In the genomic region with DNA sequence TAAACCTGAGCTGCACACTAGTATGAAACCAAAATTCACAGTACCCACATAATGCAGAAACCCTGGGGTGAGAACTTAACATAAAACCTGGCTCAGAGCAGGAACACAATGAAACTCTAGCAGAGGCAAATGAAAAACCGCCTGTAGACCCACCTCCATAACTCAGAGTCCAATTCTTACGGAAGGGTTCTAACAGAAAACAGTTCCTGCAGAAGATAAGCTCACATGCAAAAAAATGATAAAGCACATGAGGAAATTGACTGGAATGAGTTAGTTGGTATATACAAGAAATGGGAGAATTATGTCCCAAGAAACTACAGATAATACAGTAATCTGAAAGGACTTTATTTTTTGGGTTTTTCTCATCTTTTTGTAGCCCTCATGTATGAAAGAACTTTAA, we compare ENCODE assay signal across 36 cellular contexts. TPM values are rescaled to one million over a fixed set of nuclear protein-coding genes. Genes with fewer than 3 reads are reported as not detected.
"Had no signal": no experiment of that assay in that cellular context is flagged by ENCODE, and none has a peak within 500 bp of the region (broad histone marks: within the 10 kb centered on the region; RNA-seq: fewer than 3 reads in every experiment).

No MANE protein-coding gene starts in this region.

- H3K4me1 ChIP-seq: adrenal gland, ascending aorta, breast epithelium, colonic mucosa, esophagus muscularis mucosa, foreskin keratinocyte, gastrocnemius medialis, heart left ventricle had no signal

- H3K36me3 Mint-ChIP-seq: activated naive CD4-positive, alpha-beta T cell treated with anti-CD3 and anti-CD28 coated beads, Interleukin-2, amount 50 U/mL, for 24 hours; activated naive CD8-positive, alpha-beta T cell treated with anti-CD3 and anti-CD28 coated beads for 36 hours; brain had no signal

- H3K27me3 ChIP-seq: ascending aorta, cardiac muscle cell, colonic mucosa, foreskin keratinocyte, gastrocnemius medialis had no signal

- FAIRE-seq: endometrium had no signal

- H3K27me3 Mint-ChIP-seq: activated CD4-positive, alpha-beta memory T cell treated with anti-CD3 and anti-CD28 coated beads, Interleukin-2, amount 10 ng/mL, durations not matched to agents 7 days and 5 days; activated CD4-positive, alpha-beta T cell treated with anti-CD3 and anti-CD28 coated beads for 36 hours; activated naive CD4-positive, alpha-beta T cell treated with anti-CD3 and anti-CD28 coated beads, Interleukin-2, amount 50 U/mL, for 24 hours; activated naive CD8-positive, alpha-beta T cell treated with anti-CD3 and anti-CD28 coated beads for 36 hours; activated naive CD8-positive, alpha-beta T cell treated with anti-CD3 and anti-CD28 coated beads, Interleukin-2, amount 50 U/mL, for 24 hours; brain; T-helper 17 cell had no signal

- H3K9me3 ChIP-seq: adrenal gland, ascending aorta, breast epithelium, colonic mucosa, esophagus muscularis mucosa, gastrocnemius medialis, heart left ventricle had no signal

- H3K27ac ChIP-seq: adrenal gland, ascending aorta, breast epithelium, cardiac muscle cell, colonic mucosa, esophagus muscularis mucosa, foreskin keratinocyte, gastrocnemius medialis, heart left ventricle had no signal

- ATAC-seq: activated CD4-positive, alpha-beta T cell treated with anti-CD3 and anti-CD28 coated beads for 36 hours; activated naive CD8-positive, alpha-beta T cell treated with anti-CD3 and anti-CD28 coated beads, Interleukin-2, amount 50 U/mL, for 24 hours; activated T-cell treated with anti-CD3 and anti-CD28 coated beads, Interleukin-2, amount 50 U/mL, for 4 hours; foreskin keratinocyte; gastrocnemius medialis; heart left ventricle; T-helper 17 cell had no signal

- DNase-seq: activated CD4-positive, alpha-beta memory T cell treated with anti-CD3 and anti-CD28 coated beads, Interleukin-2, amount 10 ng/mL, durations not matched to agents 7 days and 5 days; activated CD4-positive, alpha-beta T cell treated with anti-CD3 and anti-CD28 coated beads for 36 hours; activated CD4-positive, alpha-beta T cell treated with anti-CD3 and anti-CD28 coated beads, Interleukin-2, amount 10 ng/mL, durations not matched to agents 24 days and 14 days; activated CD4-positive, CD25-positive, alpha-beta regulatory T cell; activated CD4-positive, CD25-positive, alpha-beta regulatory T cell treated with anti-CD3 and anti-CD28 coated beads, Interleukin-2, amount 50 U/mL, for 72 hours; activated effector memory CD4-positive, alpha-beta T cell treated with anti-CD3 and anti-CD28 coated beads, Interleukin-2, amount 50 U/mL, for 16 hours; activated naive CD4-positive, alpha-beta T cell treated with anti-CD3 and anti-CD28 coated beads for 36 hours; activated naive CD8-positive, alpha-beta T cell treated with anti-CD3 and anti-CD28 coated beads for 36 hours; activated naive CD8-positive, alpha-beta T cell treated with anti-CD3 and anti-CD28 coated beads, Interleukin-2, amount 50 U/mL, for 24 hours; activated T-cell treated with anti-CD3 and anti-CD28 coated beads, Interleukin-2, amount 50 U/mL, for 4 hours; adrenal gland; amygdala; central memory CD4-positive, alpha-beta T cell; cerebellar nuclear complex; colonic mucosa; effector CD8-positive, alpha-beta T cell; foreskin keratinocyte; gastrocnemius medialis; glutamatergic neuron; heart left ventricle; hypothalamus; T-helper 1 cell; T-helper 17 cell; T1000 had no signal

- H3K4me1 Mint-ChIP-seq: activated CD4-positive, alpha-beta T cell treated with anti-CD3 and anti-CD28 coated beads for 36 hours; activated CD4-positive, alpha-beta T cell treated with anti-CD3 and anti-CD28 coated beads, Interleukin-2, amount 10 ng/mL, durations not matched to agents 24 days and 14 days; activated naive CD4-positive, alpha-beta T cell treated with anti-CD3 and anti-CD28 coated beads, Interleukin-2, amount 50 U/mL, for 24 hours; activated naive CD8-positive, alpha-beta T cell treated with anti-CD3 and anti-CD28 coated beads for 36 hours; activated naive CD8-positive, alpha-beta T cell treated with anti-CD3 and anti-CD28 coated beads, Interleukin-2, amount 50 U/mL, for 24 hours; brain; T-helper 17 cell had no signal

- H3K4me3 ChIP-seq: adrenal gland, ascending aorta, breast epithelium, cardiac muscle cell, colonic mucosa, esophagus muscularis mucosa, gastrocnemius medialis, heart left ventricle had no signal

- H3K9me3 Mint-ChIP-seq: activated CD4-positive, alpha-beta memory T cell treated with anti-CD3 and anti-CD28 coated beads, Interleukin-2, amount 10 ng/mL, durations not matched to agents 7 days and 5 days; activated CD4-positive, alpha-beta T cell treated with anti-CD3 and anti-CD28 coated beads, Interleukin-2, amount 10 ng/mL, durations not matched to agents 24 days and 14 days; activated naive CD4-positive, alpha-beta T cell treated with anti-CD3 and anti-CD28 coated beads for 36 hours; activated naive CD4-positive, alpha-beta T cell treated with anti-CD3 and anti-CD28 coated beads, Interleukin-2, amount 50 U/mL, for 24 hours; activated naive CD8-positive, alpha-beta T cell treated with anti-CD3 and anti-CD28 coated beads for 36 hours; activated naive CD8-positive, alpha-beta T cell treated with anti-CD3 and anti-CD28 coated beads, Interleukin-2, amount 50 U/mL, for 24 hours; activated T-cell treated with anti-CD3 and anti-CD28 coated beads, Interleukin-2, amount 50 U/mL, for 4 hours; activated T-helper 1 cell treated with anti-CD3 and anti-CD28 coated beads, Interleukin-12 subunit alpha, Interleukin-12 subunit beta, Interleukin-2, Interleukin-4 antibody, amounts not matched to agents 30 ng/mL and 10 ng/mL and 1 ng/mL, durations not matched to agents 14 hours and 24 hours and 36 hours; activated T-helper 2 cell treated with anti-CD3 and anti-CD28 coated beads, Interferon-gamma antibody, Interleukin-2, Interleukin-4, amounts not matched to agents 10 μg/mL and 5 μg/mL and 100 μg/mL, durations not matched to agents 14 hours and 24 hours and 36 hours; brain; T-helper 2 cell treated with Interferon-gamma antibody and Interleukin-4, amounts not matched to agents 5 μg/mL and 100 μg/mL, for 36 hours had no signal

- H3K4me3 Mint-ChIP-seq: activated CD4-positive, alpha-beta memory T cell treated with anti-CD3 and anti-CD28 coated beads, Interleukin-2, amount 10 ng/mL, durations not matched to agents 7 days and 5 days; activated CD4-positive, alpha-beta T cell treated with anti-CD3 and anti-CD28 coated beads for 36 hours; activated CD4-positive, alpha-beta T cell treated with anti-CD3 and anti-CD28 coated beads, Interleukin-2, amount 10 ng/mL, durations not matched to agents 24 days and 14 days; activated naive CD4-positive, alpha-beta T cell treated with anti-CD3 and anti-CD28 coated beads for 36 hours; activated naive CD4-positive, alpha-beta T cell treated with anti-CD3 and anti-CD28 coated beads, Interleukin-2, amount 50 U/mL, for 24 hours; activated naive CD8-positive, alpha-beta T cell treated with anti-CD3 and anti-CD28 coated beads for 36 hours; activated naive CD8-positive, alpha-beta T cell treated with anti-CD3 and anti-CD28 coated beads, Interleukin-2, amount 50 U/mL, for 24 hours; activated T-cell treated with anti-CD3 and anti-CD28 coated beads, Interleukin-2, amount 50 U/mL, for 4 hours; activated T-helper 1 cell treated with anti-CD3 and anti-CD28 coated beads, Interleukin-12 subunit alpha, Interleukin-12 subunit beta, Interleukin-2, Interleukin-4 antibody, amounts not matched to agents 30 ng/mL and 10 ng/mL and 1 ng/mL, durations not matched to agents 14 hours and 24 hours and 36 hours; brain; T-helper 17 cell; T-helper 2 cell treated with Interferon-gamma antibody and Interleukin-4, amounts not matched to agents 5 μg/mL and 100 μg/mL, for 36 hours had no signal

- H3K36me3 ChIP-seq: adrenal gland, ascending aorta, breast epithelium, cardiac muscle cell, colonic mucosa, esophagus muscularis mucosa, gastrocnemius medialis, heart left ventricle had no signal

- H3K27ac Mint-ChIP-seq: activated CD4-positive, alpha-beta memory T cell treated with anti-CD3 and anti-CD28 coated beads, Interleukin-2, amount 10 ng/mL, durations not matched to agents 7 days and 5 days; activated CD4-positive, alpha-beta T cell treated with anti-CD3 and anti-CD28 coated beads for 36 hours; activated CD4-positive, alpha-beta T cell treated with anti-CD3 and anti-CD28 coated beads, Interleukin-2, amount 10 ng/mL, durations not matched to agents 24 days and 14 days; activated naive CD4-positive, alpha-beta T cell treated with anti-CD3 and anti-CD28 coated beads for 36 hours; activated naive CD4-positive, alpha-beta T cell treated with anti-CD3 and anti-CD28 coated beads, Interleukin-2, amount 50 U/mL, for 24 hours; activated naive CD8-positive, alpha-beta T cell treated with anti-CD3 and anti-CD28 coated beads for 36 hours; activated naive CD8-positive, alpha-beta T cell treated with anti-CD3 and anti-CD28 coated beads, Interleukin-2, amount 50 U/mL, for 24 hours; activated T-helper 1 cell treated with anti-CD3 and anti-CD28 coated beads, Interleukin-12 subunit alpha, Interleukin-12 subunit beta, Interleukin-2, Interleukin-4 antibody, amounts not matched to agents 30 ng/mL and 10 ng/mL and 1 ng/mL, durations not matched to agents 14 hours and 24 hours and 36 hours; activated T-helper 2 cell treated with anti-CD3 and anti-CD28 coated beads, Interferon-gamma antibody, Interleukin-2, Interleukin-4, amounts not matched to agents 10 μg/mL and 5 μg/mL and 100 μg/mL, durations not matched to agents 14 hours and 24 hours and 36 hours; brain; T-helper 17 cell; T-helper 2 cell treated with Interferon-gamma antibody and Interleukin-4, amounts not matched to agents 5 μg/mL and 100 μg/mL, for 36 hours had no signal

RNA-seq across cellular contexts. Expression of a gene that starts 14.7 kb away (rescaled TPM):
- total RNA-seq: activated CD4-positive, alpha-beta memory T cell treated with anti-CD3 and anti-CD28 coated beads, Interleukin-2, amount 10 ng/mL, durations not matched to agents 7 days and 5 days; activated CD4-positive, alpha-beta T cell treated with anti-CD3 and anti-CD28 coated beads, Interleukin-2, amount 10 ng/mL, durations not matched to agents 24 days and 14 days; activated naive CD4-positive, alpha-beta T cell treated with anti-CD3 and anti-CD28 coated beads for 36 hours; activated naive CD8-positive, alpha-beta T cell treated with anti-CD3 and anti-CD28 coated beads for 36 hours; activated T-cell treated with anti-CD3 and anti-CD28 coated beads, Interleukin-2, amount 50 U/mL, for 4 hours; activated T-helper 1 cell treated with anti-CD3 and anti-CD28 coated beads, Interleukin-12 subunit alpha, Interleukin-12 subunit beta, Interleukin-2, Interleukin-4 antibody, amounts not matched to agents 30 ng/mL and 10 ng/mL and 1 ng/mL, durations not matched to agents 14 hours and 24 hours and 36 hours; activated T-helper 2 cell treated with anti-CD3 and anti-CD28 coated beads, Interferon-gamma antibody, Interleukin-2, Interleukin-4, amounts not matched to agents 10 μg/mL and 5 μg/mL and 100 μg/mL, durations not matched to agents 14 hours and 24 hours and 36 hours; ascending aorta; colonic mucosa; dermis microvascular lymphatic vessel endothelial cell; epithelial cell of proximal tubule; T-helper 17 cell had no signal
